Comparison of ENCODE assay signal across 1 cellular context in the genomic region with DNA sequence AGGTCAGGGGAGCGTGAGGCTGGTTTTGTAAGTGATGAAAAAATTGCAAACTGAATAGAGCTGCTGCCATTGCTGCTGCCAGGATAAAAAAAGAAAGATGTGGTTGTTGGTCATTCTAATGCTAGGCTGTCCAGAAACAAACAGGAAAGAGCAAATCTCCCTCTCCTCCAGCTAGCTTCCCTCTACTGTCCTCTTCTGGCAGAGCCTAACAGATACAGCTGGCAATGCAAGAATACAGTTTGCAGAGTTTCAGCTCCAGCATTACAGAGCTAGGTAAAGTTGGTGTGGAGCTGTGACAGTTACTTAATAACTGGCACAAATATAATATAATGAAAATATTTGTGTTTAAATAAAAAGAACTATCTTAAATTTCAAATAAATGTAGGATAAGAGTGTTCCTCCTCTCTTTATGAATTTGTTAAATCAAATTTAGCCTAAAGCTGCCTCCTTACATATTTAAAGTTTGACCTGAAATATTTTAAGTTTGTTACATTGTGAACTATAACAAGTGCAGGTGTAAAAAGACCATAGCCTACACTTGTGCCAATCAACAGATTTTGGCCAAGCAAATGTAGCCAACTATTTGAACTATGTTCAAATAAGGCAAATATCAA.
TF ChIP-seq lines count a peak whose summit lies in the region.

No MANE protein-coding gene starts in this region.

TF ChIP-seq in H1, 55 proteins besides CTCF, POLR2A, EP300 and RAD21 (continued from another document):
- TF ChIP-seq RNF2 (IDR thresholded peaks at IDR 0.05; ENCODE audit: borderline replicate concordance, low read depth, low read length, missing control alignments, poor library complexity, severe bottlenecking): no peak
TF ChIP-seq in H1: peak in this region for 2.
